Comparison of ENCODE assay signal across 7 cellular contexts in the genomic region with DNA sequence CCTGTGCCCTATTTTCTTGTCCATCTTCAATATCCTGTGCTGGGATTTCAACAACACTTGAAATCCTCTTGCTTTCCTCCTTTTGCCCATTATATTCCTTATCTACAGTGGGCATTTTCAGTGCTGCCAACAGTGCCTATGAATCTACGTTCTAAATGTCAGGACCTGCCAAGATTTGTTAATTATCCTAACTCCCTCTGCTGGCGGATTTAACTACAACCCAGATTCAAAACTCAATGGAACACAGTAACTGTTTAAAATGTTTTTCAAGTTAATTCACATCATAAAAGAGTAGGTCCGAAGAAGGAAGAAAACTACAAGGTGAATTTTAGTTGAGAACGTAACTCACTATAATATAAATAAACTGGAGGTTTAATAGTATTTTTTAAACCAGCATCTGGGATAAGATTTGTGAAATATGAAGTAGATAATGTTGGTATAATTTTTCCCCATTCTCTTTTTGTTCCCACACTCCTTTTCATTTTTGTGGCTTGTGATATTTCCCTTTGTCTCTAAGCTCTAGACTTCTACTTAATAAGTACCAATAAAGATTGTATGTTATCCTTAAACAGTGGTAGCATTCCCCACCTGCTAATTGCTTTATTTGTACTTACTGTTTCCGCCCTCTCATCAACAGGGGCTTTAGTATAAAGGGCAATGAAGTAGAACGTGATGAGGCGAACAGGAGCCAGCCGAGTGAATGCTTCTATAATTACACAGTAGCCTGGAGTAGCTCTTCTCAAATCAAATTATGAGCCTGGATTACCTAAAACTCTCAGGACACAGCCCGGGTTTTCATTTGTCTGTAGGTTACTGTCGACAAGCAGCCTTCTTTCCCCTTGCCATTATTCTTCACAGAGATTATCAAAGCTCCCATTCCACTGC.
DNase-seq lines count a peak whose midpoint lies in the region; ATAC-seq and TF ChIP-seq lines count a peak whose summit lies in the region.

No MANE protein-coding gene starts in this region.

- H3K4me1 ChIP-seq in adrenal gland (replicated peaks in 1 of 2) (no peaks in the 10 kb centered on the region), left lung (no peaks in the 10 kb centered on the region)

- WGBS in adrenal gland, 4 donors = 56 to 61% (median 57%) methylated on average over 10 of the region's 10 CpGs

- H3K27me3 Mint-ChIP-seq in activated T-helper 2 cell treated with anti-CD3 and anti-CD28 coated beads, Interferon-gamma antibody, Interleukin-2, Interleukin-4, amounts not matched to agents 10 μg/mL and 5 μg/mL and 100 μg/mL, durations not matched to agents 14 hours and 24 hours and 36 hours (ENCODE audit: low read depth) = no peaks in the 10 kb centered on the region

- TF ChIP-seq POLR2A in adrenal gland (IDR thresholded peaks at IDR 0.05) = no peak

- ATAC-seq in GM19035 (IDR thresholded peaks at IDR 0.05; ENCODE audit: unreplicated experiment) (peak; percentile 54), left lung (peak; percentile 53), HG03521 (IDR thresholded peaks at IDR 0.05; ENCODE audit: unreplicated experiment) (no peak), HG02870 (IDR thresholded peaks at IDR 0.05; ENCODE audit: unreplicated experiment) (no peak)

- peak; percentile 69 to 73 for DNase-seq in NCI-H1930 (lab: John Stamatoyannopoulos, UW)
- peak in 1 of 7 donors; percentile 4 for DNase-seq in adrenal gland
- no peak for DNase-seq in left lung
- DNase-seq in activated T-helper 2 cell treated with anti-CD3 and anti-CD28 coated beads, Interferon-gamma antibody, Interleukin-2, Interleukin-4, amounts not matched to agents 10 μg/mL and 5 μg/mL and 100 μg/mL, durations not matched to agents 14 hours and 24 hours and 36 hours (ENCODE audit: low spot score) = no peak

- no peaks in the 10 kb centered on the region for H3K36me3 Mint-ChIP-seq in activated T-helper 2 cell treated with anti-CD3 and anti-CD28 coated beads, Interferon-gamma antibody, Interleukin-2, Interleukin-4, amounts not matched to agents 10 μg/mL and 5 μg/mL and 100 μg/mL, durations not matched to agents 14 hours and 24 hours and 36 hours (ENCODE audit: low read depth)

- H3K9me3 ChIP-seq in adrenal gland (replicated peaks in 1 of 3) = no peaks in the 10 kb centered on the region
- H3K9me3 ChIP-seq in left lung = no peaks in the 10 kb centered on the region

- H3K27me3 ChIP-seq in adrenal gland (no peaks in the 10 kb centered on the region), left lung (no peaks in the 10 kb centered on the region)

- TF ChIP-seq CTCF in adrenal gland (IDR thresholded peaks at IDR 0.05) (peak in 5 of 6 experiments; percentile 15 to 44 (median 29)), left lung (IDR thresholded peaks at IDR 0.05) (peak; percentile 5 to 16)

- H3K27ac ChIP-seq in adrenal gland (no peak overlapping the region), left lung (no peak overlapping the region)

- H3K9me3 Mint-ChIP-seq in activated T-helper 2 cell treated with anti-CD3 and anti-CD28 coated beads, Interferon-gamma antibody, Interleukin-2, Interleukin-4, amounts not matched to agents 10 μg/mL and 5 μg/mL and 100 μg/mL, durations not matched to agents 14 hours and 24 hours and 36 hours = no peaks in the 10 kb centered on the region

- H3K4me3 ChIP-seq in adrenal gland (no peak overlapping the region), left lung (no peak overlapping the region)

- H3K36me3 ChIP-seq in adrenal gland (replicated peaks in 1 of 2) (no peaks in the 10 kb centered on the region), left lung (no peaks in the 10 kb centered on the region)

- H3K4me3 Mint-ChIP-seq in activated T-helper 2 cell treated with anti-CD3 and anti-CD28 coated beads, Interferon-gamma antibody, Interleukin-2, Interleukin-4, amounts not matched to agents 10 μg/mL and 5 μg/mL and 100 μg/mL, durations not matched to agents 14 hours and 24 hours and 36 hours (ENCODE audit: low read depth) = no peak overlapping the region

- no peaks in the 10 kb centered on the region for H3K4me1 Mint-ChIP-seq in activated T-helper 2 cell treated with anti-CD3 and anti-CD28 coated beads, Interferon-gamma antibody, Interleukin-2, Interleukin-4, amounts not matched to agents 10 μg/mL and 5 μg/mL and 100 μg/mL, durations not matched to agents 14 hours and 24 hours and 36 hours (ENCODE audit: low read depth)

- intact Hi-C loops in adrenal gland (cut with DNase I) = no loop called here
- intact Hi-C loops in left lung (cut with DNase I) = no loop called here
- intact Hi-C loops in activated T-helper 2 cell treated with anti-CD3 and anti-CD28 coated beads, Interferon-gamma antibody, Interleukin-2, Interleukin-4, amounts not matched to agents 10 μg/mL and 5 μg/mL and 100 μg/mL, durations not matched to agents 14 hours and 24 hours and 36 hours (cut with micrococcal nuclease) = no loop called here

- H3K27ac Mint-ChIP-seq in activated T-helper 2 cell treated with anti-CD3 and anti-CD28 coated beads, Interferon-gamma antibody, Interleukin-2, Interleukin-4, amounts not matched to agents 10 μg/mL and 5 μg/mL and 100 μg/mL, durations not matched to agents 14 hours and 24 hours and 36 hours = no peak overlapping the region

Comparison
In these comparisons a context has a peak if more than half of its experiments do, and no peak if none do; other contexts are left out.
1. ATAC-seq: peak in GM19035 (single experiment) and left lung (single experiment); none in HG03521 (single experiment) and HG02870 (single experiment).
2. DNase-seq: peak in NCI-H1930 (2 of 2); none in left lung (0 of 2) and activated T-helper 2 cell treated with anti-CD3 and anti-CD28 coated beads, Interferon-gamma antibody, Interleukin-2, Interleukin-4, amounts not matched to agents 10 μg/mL and 5 μg/mL and 100 μg/mL, durations not matched to agents 14 hours and 24 hours and 36 hours (single experiment).